ENCODE assay signal across 8 cellular contexts in genomic region chr5:86228147-86228546, GRCh38.
"Had no signal": no experiment of that assay in that cellular context is flagged by ENCODE, and none has a peak within 500 bp of the region (broad histone marks: within the 10 kb centered on the region; RNA-seq: fewer than 3 reads in every experiment).

No MANE protein-coding gene starts in this region.

- H2AFZ ChIP-seq: GM23248 had no signal

- H3K27ac ChIP-seq: GM23248, HL-60 had no signal

- H3K4me1 ChIP-seq: HAP-1 had no signal

- FAIRE-seq: HepG2 had no signal

- H3K36me3 ChIP-seq: HAP-1 had no signal

- ATAC-seq: HCT116, HepG2 had no signal

- DNase-seq: GM23248, GOT3, H7, KG1 had no signal

- H3K9me3 ChIP-seq: HAP-1 had no signal

- H3K4me3 ChIP-seq: GM23248, HAP-1 had no signal

- H3K9ac ChIP-seq: GM23248 had no signal
